Comparison of ENCODE assay signal across 21 cellular contexts in genomic region chr1:160636076-160636475, GRCh38. TPM values are rescaled to one million over a fixed set of nuclear protein-coding genes. Genes with fewer than 3 reads are reported as not detected.
DNase-seq lines count a peak whose midpoint lies in the region; ATAC-seq, FAIRE-seq and TF ChIP-seq lines count a peak whose summit lies in the region.
"Had no signal": no experiment of that assay in that cellular context is flagged by ENCODE, and none has a peak within 500 bp of the region (broad histone marks: within the 10 kb centered on the region; RNA-seq: fewer than 3 reads in every experiment).

No MANE protein-coding gene starts in this region.

- no peak for FAIRE-seq in H1 (lab: Jason Lieb, UNC)
- FAIRE-seq: bronchial epithelial cell, H54 had no signal

- peaks cover 42 to 94% (median 79%) of the 10 kb centered on the region in 4 donors for H3K4me1 Mint-ChIP-seq in CD4-positive, CD25-positive, alpha-beta regulatory T cell
- H3K4me1 Mint-ChIP-seq in CD8-positive, alpha-beta memory T cell = peaks cover 94 to 99% (median 97%) of the 10 kb centered on the region in 3 donors
- peaks cover 77% of the 10 kb centered on the region for H3K4me1 Mint-ChIP-seq in T-helper 17 cell

- no peak overlapping the region for H2BK12ac ChIP-seq in H1 (ENCODE audit: low read depth, low read length)

- H3K79me2 ChIP-seq in H1 (ENCODE audit: control insufficient read depth in 1 of 2, insufficient read depth in 2 of 2, low read length in 2 of 2) = no peaks in the 10 kb centered on the region
- no peaks in the 10 kb centered on the region for H3K79me2 ChIP-seq in GM23248 (ENCODE audit: insufficient read depth)

- no peak overlapping the region for H2BK15ac ChIP-seq in H1 (ENCODE audit: low read length)

- no peaks in the 10 kb centered on the region for H3K9me3 ChIP-seq in CD4-positive, CD25-positive, alpha-beta regulatory T cell (ENCODE audit: control insufficient read depth in 2 of 2, low read length in 2 of 2)
- no peaks in the 10 kb centered on the region for H3K9me3 ChIP-seq in CD8-positive, alpha-beta memory T cell (ENCODE audit: low read length)
- H3K9me3 ChIP-seq in T-helper 17 cell (ENCODE audit: control insufficient read depth, low read length, poor library complexity, severe bottlenecking) (no peaks in the 10 kb centered on the region), H1 (ENCODE audit: insufficient read depth in 2 of 2, low read depth in 1 of 2, low read length in 1 of 2) (no peaks in the 10 kb centered on the region), GM23248 (ENCODE audit: low read depth) (no peaks in the 10 kb centered on the region), aorta (ENCODE audit: control insufficient read depth, low read length) (peaks cover 3% of the 10 kb centered on the region)

- no peak for TF ChIP-seq RAD21 in H1 (IDR thresholded peaks at IDR 0.05 in 1 of 2, conservative IDR thresholded peaks at IDR 0.05 in 1 of 2; ENCODE audit: low read depth in 2 of 2, low read length in 2 of 2)

- H3F3A ChIP-seq in GM23248 (ENCODE audit: insufficient read depth) = no peaks in the 10 kb centered on the region

- 0 out of 2 replicates have a peak overlapping the region, but pooled peaks have one; percentile 4 for H2BK20ac ChIP-seq in H1 (ENCODE audit: low read length)

- H3K4me2 ChIP-seq in H1 (ENCODE audit: insufficient read depth in 1 of 2, low read depth in 2 of 2, low read length in 2 of 2) (no peak overlapping the region), GM23248 (ENCODE audit: unreplicated experiment) (no peak overlapping the region)

- no peak overlapping the region for H3K56ac ChIP-seq in H1 (replicated peaks; ENCODE audit: insufficient read length, low read depth, low read length)

- H3K9me3 Mint-ChIP-seq in CD4-positive, CD25-positive, alpha-beta regulatory T cell = peaks cover 0 to 1% (median 0%) of the 10 kb centered on the region in 7 donors
- no peaks in the 10 kb centered on the region for H3K9me3 Mint-ChIP-seq in CD8-positive, alpha-beta memory T cell

- 86% methylated on average over 4 of the region's 4 CpGs; no CpG with 5 or more reads in 1 of the 2 experiments for WGBS in H1 (ENCODE audit: extremely low coverage in 1 of 2, insufficient coverage in 1 of 2, insufficient read length in 1 of 2, insufficient replicate concordance in 2 of 2, low coverage in 1 of 2, low lambda C conversion rate in 2 of 2, missing lambda C conversion rate in 1 of 2), 2 experiments
- WGBS in GM23248 (ENCODE audit: low coverage in 1 of 2, low lambda C conversion rate in 2 of 2, missing lambda C conversion rate in 2 of 2), 2 experiments = 24 to 27% methylated on average over 4 of the region's 4 CpGs
- WGBS in aorta, 2 donors = 58 to 59% methylated on average over 4 of the region's 4 CpGs

- no peak overlapping the region for H3K14ac ChIP-seq in H1 (ENCODE audit: insufficient read length)

- H3K4me3 ChIP-seq in CD4-positive, CD25-positive, alpha-beta regulatory T cell (ENCODE audit: low read depth, low read length) = no peak overlapping the region
- H3K4me3 ChIP-seq in CD8-positive, alpha-beta memory T cell (ENCODE audit: low read length) = peak overlapping the region; percentile 17
- H3K4me3 ChIP-seq in H1 (ENCODE audit: extremely low read depth in 1 of 4, insufficient read depth in 2 of 4, low read depth in 3 of 4, low read length in 4 of 4) (no peak overlapping the region), GM23248 (no peak overlapping the region), aorta (ENCODE audit: low read length in 2 of 2) (no peak overlapping the region)

- peak overlapping the region in 2 of 4 donors; percentile 13 to 21 for H3K4me3 Mint-ChIP-seq in CD4-positive, CD25-positive, alpha-beta regulatory T cell
- peak overlapping the region in 6 of 7 donors; percentile 2 to 87 (median 62) for H3K4me3 Mint-ChIP-seq in CD8-positive, alpha-beta memory T cell
- H3K4me3 Mint-ChIP-seq in T-helper 17 cell = peak overlapping the region; percentile 33

- H3K27ac ChIP-seq in CD4-positive, CD25-positive, alpha-beta regulatory T cell (ENCODE audit: insufficient read depth, low read length, poor library complexity, severe bottlenecking) = no peak overlapping the region
- no peak overlapping the region for H3K27ac ChIP-seq in CD8-positive, alpha-beta memory T cell (ENCODE audit: low read depth, low read length)
- H3K27ac ChIP-seq in H1 (ENCODE audit: low read depth, low read length) (no peak overlapping the region), GM23248 (no peak overlapping the region), aorta (ENCODE audit: low read depth in 1 of 2, low read length in 2 of 2) (no peak overlapping the region)
- H3K27ac ChIP-seq: epithelial cell of prostate had no signal

- intact Hi-C loops in aorta (cut with DNase I) = no loop called here

- no peak overlapping the region for H2AK5ac ChIP-seq in H1 (ENCODE audit: low read depth, low read length)

- no peak overlapping the region for H4K5ac ChIP-seq in H1 (ENCODE audit: insufficient read length, low read depth, low read length)

- H2BK5ac ChIP-seq in H1 (ENCODE audit: low read depth, low read length) = no peak overlapping the region

- DNase-seq in CD4-positive, CD25-positive, alpha-beta regulatory T cell = no peak
- DNase-seq in CD8-positive, alpha-beta memory T cell = no peak
- DNase-seq in T-helper 17 cell (no peak), H1 (ENCODE audit: low read depth in 1 of 2, low spot score in 2 of 2) (no peak), GM23248 (no peak), aorta (no peak)
- no peak for DNase-seq in stimulated activated CD4-positive, alpha-beta T cell treated with anti-CD3 and anti-CD28 coated beads, Interleukin-2, amount 100 ng/mL, for 48 hours
- DNase-seq: activated CD4-positive, alpha-beta T cell treated with anti-CD3 and anti-CD28 coated beads, Interleukin-2, amount 50 U/mL, for 4 hours; dermis blood vessel endothelial cell; KBM-7; MV-4-11; NCI-H187 treated with DMSO at 0.1 percent for 48 hours; NCI-H2227 treated with DMSO at 0.1 percent for 48 hours; retina; Right ventricle myocardium superior; stimulated activated CD4-positive, alpha-beta T cell treated with anti-CD3 and anti-CD28 coated beads, Interleukin-4, amount 100 ng/mL, for 24 hours had no signal

- no peaks in the 10 kb centered on the region for H4K20me1 ChIP-seq in H1 (replicated peaks in 1 of 2; ENCODE audit: control insufficient read depth in 1 of 2, insufficient read depth in 2 of 2, low read length in 2 of 2)
- H4K20me1 ChIP-seq in GM23248 (ENCODE audit: insufficient read depth) = no peaks in the 10 kb centered on the region

- peak overlapping the region in 2 of 3 donors; percentile 43 to 45 for H3K27ac Mint-ChIP-seq in CD4-positive, CD25-positive, alpha-beta regulatory T cell
- peak overlapping the region in 7 of 8 donors; percentile 20 to 97 (median 96) for H3K27ac Mint-ChIP-seq in CD8-positive, alpha-beta memory T cell
- peak overlapping the region; percentile 99 for H3K27ac Mint-ChIP-seq in T-helper 17 cell

- TF ChIP-seq CTCF in H1 (IDR thresholded peaks at IDR 0.05; ENCODE audit: control extremely low read depth in 1 of 3, insufficient read depth in 1 of 3, low read depth in 1 of 3, low read length in 3 of 3) = no peak

- no peak overlapping the region for H3K23ac ChIP-seq in H1 (ENCODE audit: insufficient read length)

- no peaks in the 10 kb centered on the region for H3K79me1 ChIP-seq in H1 (ENCODE audit: low read depth, low read length)

- H3K4me1 ChIP-seq in CD4-positive, CD25-positive, alpha-beta regulatory T cell (ENCODE audit: control insufficient read depth, insufficient read depth, low read length, poor library complexity, severe bottlenecking) = peaks cover 98% of the 10 kb centered on the region
- peaks cover 98% of the 10 kb centered on the region for H3K4me1 ChIP-seq in CD8-positive, alpha-beta memory T cell (ENCODE audit: insufficient read depth, low read length)
- peaks cover 0 to 3% (median 0%) of the 10 kb centered on the region in 4 experiments; a peak in 1 of 7 replicates for H3K4me1 ChIP-seq in H1 (replicated peaks in 1 of 4; ENCODE audit: control insufficient read depth in 3 of 4, insufficient read depth in 4 of 4, low read length in 3 of 4)
- no peaks in the 10 kb centered on the region for H3K4me1 ChIP-seq in GM23248 (ENCODE audit: insufficient read depth)
- H3K4me1 ChIP-seq in aorta (ENCODE audit: control insufficient read depth in 1 of 2, insufficient read depth in 2 of 2, low read length in 2 of 2) = no peaks in the 10 kb centered on the region

- POLR2A ChIA-PET in CD8-positive, alpha-beta memory T cell (lab: Charles Lee) = interaction anchor here (0.6 to 0.7 kb wide), 2 partner anchors 92 to 122 kb away, joined by 3 to 4 read pairs; no protein-coding TSS in a partner anchor
- POLR2A ChIA-PET in H1 (lab: Charles Lee; ENCODE audit: partially characterized antibody) = no interaction called here

- CTCF ChIA-PET in CD8-positive, alpha-beta memory T cell (lab: Charles Lee) = interaction anchor here (1.7 kb wide), 1 partner anchor 13 kb away, joined by 3 read pairs; no protein-coding TSS in a partner anchor
- CTCF ChIA-PET in H1 (lab: Charles Lee; ENCODE audit: partially characterized antibody) = interaction anchor here (0.9 kb wide), 1 partner anchor 38 kb away, joined by 3 read pairs; no protein-coding TSS in a partner anchor

- TF ChIP-seq EP300 in H1 (IDR thresholded peaks at IDR 0.05; ENCODE audit: borderline replicate concordance in 1 of 2, low read depth in 2 of 2, low read length in 2 of 2) = no peak

- no peak overlapping the region for H2BK120ac ChIP-seq in H1 (replicated peaks; ENCODE audit: low read depth, low read length)

- no peak overlapping the region for H4K8ac ChIP-seq in H1 (ENCODE audit: extremely low read depth, insufficient read depth, low read length)

- no peak overlapping the region for H3K4ac ChIP-seq in H1 (replicated peaks; ENCODE audit: insufficient read length, low read depth, low read length)

- H3K18ac ChIP-seq in H1 (ENCODE audit: extremely low read depth, low read length) = no peak overlapping the region

- peaks cover 53% of the 10 kb centered on the region for H3K36me3 ChIP-seq in CD4-positive, CD25-positive, alpha-beta regulatory T cell (ENCODE audit: control insufficient read depth, insufficient read depth, low read length)
- peaks cover 25% of the 10 kb centered on the region for H3K36me3 ChIP-seq in CD8-positive, alpha-beta memory T cell (ENCODE audit: insufficient read depth, low read length)
- no peaks in the 10 kb centered on the region for H3K36me3 ChIP-seq in H1 (ENCODE audit: control insufficient read depth in 2 of 4, insufficient read depth in 4 of 4, low read length in 3 of 4)
- no peaks in the 10 kb centered on the region for H3K36me3 ChIP-seq in GM23248 (ENCODE audit: low read depth)
- H3K36me3 ChIP-seq in aorta (ENCODE audit: control insufficient read depth in 1 of 2, insufficient read depth in 2 of 2, low read length in 1 of 2) = no peaks in the 10 kb centered on the region

- no peak overlapping the region for H4K91ac ChIP-seq in H1 (replicated peaks; ENCODE audit: insufficient read length, low read length)

- H3K36me3 Mint-ChIP-seq in CD4-positive, CD25-positive, alpha-beta regulatory T cell = peaks cover 60% of the 10 kb centered on the region
- H3K36me3 Mint-ChIP-seq in CD8-positive, alpha-beta memory T cell = peaks cover 34 to 69% (median 36%) of the 10 kb centered on the region in 3 donors
- peaks cover 18% of the 10 kb centered on the region for H3K36me3 Mint-ChIP-seq in T-helper 17 cell (ENCODE audit: low read depth)

- H3K9ac ChIP-seq in H1 (replicated peaks in 1 of 4; ENCODE audit: extremely low read depth in 1 of 4, low read depth in 3 of 4, low read length in 3 of 4) (no peak overlapping the region), GM23248 (no peak overlapping the region)

- no peaks in the 10 kb centered on the region for H3K9me2 ChIP-seq in GM23248 (ENCODE audit: insufficient read depth)

- no peak for ATAC-seq in CD4-positive, CD25-positive, alpha-beta regulatory T cell (ENCODE audit: low read depth in 2 of 2)
- ATAC-seq in T-helper 17 cell = no peak
- ATAC-seq in aorta (ENCODE audit: low FRiP score) = no peak
- ATAC-seq in GM21526 (IDR thresholded peaks at IDR 0.05; ENCODE audit: low FRiP score, unreplicated experiment) = no peak

- no peaks in the 10 kb centered on the region for H3K23me2 ChIP-seq in H1 (ENCODE audit: low read depth, low read length)

- in situ Hi-C loops in GM23248 (cut with MboI) = no loop called here

- H2AFZ ChIP-seq in H1 (ENCODE audit: low read length) (0 out of 2 replicates have a peak overlapping the region, but pooled peaks have one; percentile 23), GM23248 (no peak overlapping the region)

- TF ChIP-seq POLR2A in H1 (IDR thresholded peaks at IDR 0.05; ENCODE audit: control extremely low read depth in 1 of 2, low read depth in 2 of 2, low read length in 2 of 2) = no peak

- H3K27me3 ChIP-seq in CD4-positive, CD25-positive, alpha-beta regulatory T cell (ENCODE audit: control insufficient read depth, insufficient read depth, low read length) = no peaks in the 10 kb centered on the region
- H3K27me3 ChIP-seq in CD8-positive, alpha-beta memory T cell (ENCODE audit: insufficient read depth, low read length, poor library complexity, severe bottlenecking) = no peaks in the 10 kb centered on the region
- H3K27me3 ChIP-seq in H1 (replicated peaks in 1 of 4; ENCODE audit: control insufficient read depth in 3 of 4, extremely low read depth in 1 of 4, insufficient read depth in 3 of 4, low read length in 3 of 4) = no peaks in the 10 kb centered on the region
- no peaks in the 10 kb centered on the region for H3K27me3 ChIP-seq in GM23248 (replicated peaks; ENCODE audit: insufficient read depth)
- no peaks in the 10 kb centered on the region for H3K27me3 ChIP-seq in aorta (ENCODE audit: control insufficient read depth in 1 of 2, insufficient read depth in 2 of 2, low read length in 1 of 2)

- no peaks in the 10 kb centered on the region for H3K27me3 Mint-ChIP-seq in CD4-positive, CD25-positive, alpha-beta regulatory T cell
- H3K27me3 Mint-ChIP-seq in CD8-positive, alpha-beta memory T cell = peaks cover 0 to 1% of the 10 kb centered on the region in 2 donors
- H3K27me3 Mint-ChIP-seq in T-helper 17 cell = no peaks in the 10 kb centered on the region

RNA-seq across cellular contexts. Expression of gene SLAMF1, which starts 10.8 kb away (rescaled TPM):
- total RNA-seq in CD4-positive, CD25-positive, alpha-beta regulatory T cell = 70.3 TPM
- polyA plus RNA-seq in CD4-positive, CD25-positive, alpha-beta regulatory T cell = 10 to 100 TPM; 33.5 to 45.4 (median 39.5) TPM
- 10 to 100 TPM; 74.0 to 75.0 TPM for total RNA-seq in CD8-positive, alpha-beta memory T cell
- 48.5 TPM for polyA plus RNA-seq in CD8-positive, alpha-beta memory T cell
- total RNA-seq in T-helper 17 cell = 10 to 100 TPM; 67.8 to 70.6 TPM
- not detected in 2 replicates for total RNA-seq in H1 (2021; fragmentation: NEBNext Ultra II Directional; extraction: Animal tissue kit (Norgen Biotek cat#: 25700))
- not detected in 2 replicates for polyA plus RNA-seq in H1 (2011; rRNA removed)
- not detected for polyA plus RNA-seq in H1 (2011; cell fraction: cytosol; rRNA removed)
- polyA plus RNA-seq in H1 (2011; cell fraction: nucleus; rRNA removed) = not detected
- polyA plus RNA-seq in H1 (2012, experiment 1 of 2) = not detected in 4 replicates
- polyA plus RNA-seq in H1 (2012, experiment 2 of 2) = not detected
- polyA plus RNA-seq in H1 (2013, experiment 1 of 2) = not detected
- polyA plus RNA-seq in H1 (2013, experiment 2 of 2) = 0.02 TPM
- polyA minus RNA-seq in H1 (2011; rRNA and poly(A)+ RNA removed) = not detected in 2 replicates
- not detected for polyA minus RNA-seq in H1 (2011; cell fraction: cytosol; rRNA and poly(A)+ RNA removed)
- not detected for polyA minus RNA-seq in H1 (2011; cell fraction: nucleus; rRNA and poly(A)+ RNA removed)
- not detected in 2 replicates for total RNA-seq in GM23248 (2014; rRNA removed; shearing (Covaris generic))
- polyA plus RNA-seq in GM23248 (2016; fragmentation: Nextera tagmentation; extraction: Ambion mirVana) = not detected in 2 replicates
- 1 to 10 TPM; 1.6 to 2.4 TPM for total RNA-seq in aorta
- not detected for polyA plus RNA-seq in aorta
- total RNA-seq: bronchial epithelial cell, dermis blood vessel endothelial cell, fibroblast of villous mesenchyme had no signal

RNA-seq across cellular contexts. Expression of gene CD84, which starts 56.8 kb away (rescaled TPM):
- 135 TPM for total RNA-seq in CD4-positive, CD25-positive, alpha-beta regulatory T cell
- polyA plus RNA-seq in CD4-positive, CD25-positive, alpha-beta regulatory T cell = 10 to 100 TPM; 20.7 to 36.4 (median 27.1) TPM
- total RNA-seq in CD8-positive, alpha-beta memory T cell = 10 to 100 TPM; 25.1 to 27.6 TPM
- polyA plus RNA-seq in CD8-positive, alpha-beta memory T cell = 58.1 TPM
- total RNA-seq in T-helper 17 cell (10 to 100 TPM; 66.2 to 71.6 TPM), aorta (10 to 100 TPM; 10.8 to 22.9 TPM)
- total RNA-seq in H1 (2021; fragmentation: NEBNext Ultra II Directional; extraction: Animal tissue kit (Norgen Biotek cat#: 25700)) = not detected in 2 replicates
- polyA plus RNA-seq in H1 (2011; rRNA removed) (not detected in 2 replicates), GM23248 (2016; fragmentation: Nextera tagmentation; extraction: Ambion mirVana) (not detected in 2 replicates), aorta (1 to 10 TPM in 1 of 2 donors, under 1 TPM in 1; 0.41 to 4.1 TPM)
- polyA plus RNA-seq in H1 (2011; cell fraction: cytosol; rRNA removed) = not detected
- polyA plus RNA-seq in H1 (2011; cell fraction: nucleus; rRNA removed) = not detected
- polyA plus RNA-seq in H1 (2012, experiment 1 of 2) = not detected in 4 replicates
- not detected for polyA plus RNA-seq in H1 (2012, experiment 2 of 2)
- polyA plus RNA-seq in H1 (2013, experiment 1 of 2) = not detected
- polyA plus RNA-seq in H1 (2013, experiment 2 of 2) = not detected
- not detected in 2 replicates for polyA minus RNA-seq in H1 (2011; rRNA and poly(A)+ RNA removed)
- polyA minus RNA-seq in H1 (2011; cell fraction: cytosol; rRNA and poly(A)+ RNA removed) = not detected
- polyA minus RNA-seq in H1 (2011; cell fraction: nucleus; rRNA and poly(A)+ RNA removed) = not detected
- total RNA-seq in GM23248 (2014; rRNA removed; shearing (Covaris generic)) = not detected in 2 replicates
- total RNA-seq: bronchial epithelial cell, dermis blood vessel endothelial cell, fibroblast of villous mesenchyme had no signal

Comparison
In these comparisons a context has a peak if more than half of its experiments do, and no peak if none do; other contexts are left out.
1. H3K27ac Mint-ChIP-seq: peak in every context shown above with its lines; median percentile 99 in T-helper 17 cell; 96 in CD8-positive, alpha-beta memory T cell; 44 in CD4-positive, CD25-positive, alpha-beta regulatory T cell.
2. RNA of gene SLAMF1, which starts 10.8 kb away (total RNA-seq): 74.0 to 75.0 TPM in CD8-positive, alpha-beta memory T cell, 67.8 to 70.6 TPM in T-helper 17 cell and 70.3 TPM in CD4-positive, CD25-positive, alpha-beta regulatory T cell (single experiment); 1.6 to 2.4 TPM in aorta, not detected in H1 and not detected in GM23248; every median in the first group is over 10 times any median in the second.
3. RNA of gene CD84, which starts 56.8 kb away (total RNA-seq): 135 TPM in CD4-positive, CD25-positive, alpha-beta regulatory T cell (single experiment), 66.2 to 71.6 TPM in T-helper 17 cell, 25.1 to 27.6 TPM in CD8-positive, alpha-beta memory T cell and 10.8 to 22.9 TPM in aorta; not detected in H1 and not detected in GM23248; every median in the first group is over 10 times any median in the second.